1 cellular context compared by ENCODE assay signal in the genomic region with DNA sequence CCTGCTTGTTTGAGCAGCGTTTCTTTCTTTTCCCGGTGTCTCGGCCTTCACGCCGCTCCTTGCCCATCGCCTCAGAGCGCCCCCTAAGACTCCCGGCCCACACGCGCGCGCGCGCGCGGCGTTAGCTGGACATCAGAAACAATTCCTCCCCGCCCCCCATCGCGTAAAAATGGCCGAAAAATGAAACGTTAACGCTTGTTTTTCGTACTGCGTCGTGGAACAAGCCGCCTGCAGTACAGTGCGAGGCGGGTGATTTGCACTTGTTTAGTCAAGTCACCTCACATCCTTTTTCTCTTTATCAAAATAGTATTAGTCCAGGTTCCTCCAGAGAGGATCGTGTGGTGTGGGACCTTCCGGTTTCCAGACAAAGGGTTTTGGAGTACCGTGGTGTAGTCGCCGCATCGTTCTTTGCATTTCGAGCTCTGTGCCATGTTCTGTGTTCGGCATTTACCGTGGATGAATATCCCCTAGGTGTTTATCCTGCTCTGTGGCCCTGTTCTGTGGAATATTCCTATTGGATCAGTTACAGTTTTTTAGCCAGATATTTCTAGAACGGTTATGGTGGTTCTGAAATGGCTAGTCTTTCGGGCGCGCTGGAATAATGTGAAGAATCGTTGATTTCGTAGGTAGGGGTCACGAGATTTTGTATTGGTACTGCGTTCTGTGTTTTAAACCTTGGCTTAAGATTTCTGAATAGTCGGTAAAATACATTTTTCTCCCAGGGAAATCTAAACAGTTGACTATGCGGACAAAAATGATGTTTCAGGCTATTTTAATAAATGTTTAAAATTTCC.
TF ChIP-seq lines count a peak whose summit lies in the region.

No MANE protein-coding gene starts in this region.

TF ChIP-seq in HepG2, 621 proteins besides CTCF, POLR2A, EP300 and RAD21 (continued from another document and continues in another):
- TF ChIP-seq, protein P1, sequence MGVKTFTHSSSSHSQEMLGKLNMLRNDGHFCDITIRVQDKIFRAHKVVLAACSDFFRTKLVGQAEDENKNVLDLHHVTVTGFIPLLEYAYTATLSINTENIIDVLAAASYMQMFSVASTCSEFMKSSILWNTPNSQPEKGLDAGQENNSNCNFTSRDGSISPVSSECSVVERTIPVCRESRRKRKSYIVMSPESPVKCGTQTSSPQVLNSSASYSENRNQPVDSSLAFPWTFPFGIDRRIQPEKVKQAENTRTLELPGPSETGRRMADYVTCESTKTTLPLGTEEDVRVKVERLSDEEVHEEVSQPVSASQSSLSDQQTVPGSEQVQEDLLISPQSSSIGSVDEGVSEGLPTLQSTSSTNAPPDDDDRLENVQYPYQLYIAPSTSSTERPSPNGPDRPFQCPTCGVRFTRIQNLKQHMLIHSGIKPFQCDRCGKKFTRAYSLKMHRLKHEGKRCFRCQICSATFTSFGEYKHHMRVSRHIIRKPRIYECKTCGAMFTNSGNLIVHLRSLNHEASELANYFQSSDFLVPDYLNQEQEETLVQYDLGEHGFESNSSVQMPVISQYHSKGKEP (CRISPR knock-in tag; IDR thresholded peaks at IDR 0.05), result no peak
- TF ChIP-seq MIXL1 (CRISPR knock-in tag; IDR thresholded peaks at IDR 0.05) (no peak), ETV6 (CRISPR knock-in tag; conservative IDR thresholded peaks at IDR 0.05) (no peak), SRY (CRISPR knock-in tag; IDR thresholded peaks at IDR 0.05) (no peak; the same call in 1 of the 2 replicates), ZNF354B (CRISPR knock-in tag; IDR thresholded peaks at IDR 0.05) (no peak), SOX6 (IDR thresholded peaks at IDR 0.05) (no peak), SOX6 (CRISPR knock-in tag; IDR thresholded peaks at IDR 0.05) (no peak), MBD4 (IDR thresholded peaks at IDR 0.05; ENCODE audit: borderline replicate concordance, low read length) (no peak), JARID2 (CRISPR knock-in tag; IDR thresholded peaks at IDR 0.05; ENCODE audit: insufficient replicate concordance) (no peak), JUNB (CRISPR knock-in tag; IDR thresholded peaks at IDR 0.05; ENCODE audit: borderline replicate concordance) (no peak), HOXA3 (CRISPR knock-in tag; IDR thresholded peaks at IDR 0.05) (peak; percentile 34; the same call in 1 of the 2 replicates), SSRP1 (CRISPR knock-in tag; IDR thresholded peaks at IDR 0.05) (no peak), HDAC2 (CRISPR knock-in tag; IDR thresholded peaks at IDR 0.05) (no peak), SNAI1 (CRISPR knock-in tag; IDR thresholded peaks at IDR 0.05; ENCODE audit: borderline replicate concordance) (no peak), WIZ (CRISPR knock-in tag; IDR thresholded peaks at IDR 0.05) (no peak), HMG20A (CRISPR knock-in tag; IDR thresholded peaks at IDR 0.05; ENCODE audit: borderline replicate concordance) (no peak), ZNF496 (CRISPR knock-in tag; IDR thresholded peaks at IDR 0.05; ENCODE audit: insufficient replicate concordance) (no peak), TBX2 (CRISPR knock-in tag; IDR thresholded peaks at IDR 0.05; ENCODE audit: borderline replicate concordance) (no peak), ZNF569 (CRISPR knock-in tag; IDR thresholded peaks at IDR 0.05; ENCODE audit: borderline replicate concordance) (no peak), HMG20B (CRISPR knock-in tag; conservative IDR thresholded peaks at IDR 0.05) (no peak), DPF2 (CRISPR knock-in tag; IDR thresholded peaks at IDR 0.05; ENCODE audit: borderline replicate concordance, low read depth) (no peak), KDM4B (CRISPR knock-in tag; IDR thresholded peaks at IDR 0.05) (no peak), ZNF577 (CRISPR knock-in tag; IDR thresholded peaks at IDR 0.05; ENCODE audit: borderline replicate concordance, low read depth) (no peak), SIN3B (IDR thresholded peaks at IDR 0.05; ENCODE audit: low read length) (no peak), CEBPB (IDR thresholded peaks at IDR 0.05; ENCODE audit: borderline replicate concordance, low read depth, low read length) (no peak), EEA1 (CRISPR knock-in tag; IDR thresholded peaks at IDR 0.05; ENCODE audit: borderline replicate concordance) (no peak), KLF16 (CRISPR knock-in tag; IDR thresholded peaks at IDR 0.05) (0 out of 4 replicates have a peak, but pooled peaks of 1 of the 2 experiments have one; percentile 28)
- TF ChIP-seq, protein P2, sequence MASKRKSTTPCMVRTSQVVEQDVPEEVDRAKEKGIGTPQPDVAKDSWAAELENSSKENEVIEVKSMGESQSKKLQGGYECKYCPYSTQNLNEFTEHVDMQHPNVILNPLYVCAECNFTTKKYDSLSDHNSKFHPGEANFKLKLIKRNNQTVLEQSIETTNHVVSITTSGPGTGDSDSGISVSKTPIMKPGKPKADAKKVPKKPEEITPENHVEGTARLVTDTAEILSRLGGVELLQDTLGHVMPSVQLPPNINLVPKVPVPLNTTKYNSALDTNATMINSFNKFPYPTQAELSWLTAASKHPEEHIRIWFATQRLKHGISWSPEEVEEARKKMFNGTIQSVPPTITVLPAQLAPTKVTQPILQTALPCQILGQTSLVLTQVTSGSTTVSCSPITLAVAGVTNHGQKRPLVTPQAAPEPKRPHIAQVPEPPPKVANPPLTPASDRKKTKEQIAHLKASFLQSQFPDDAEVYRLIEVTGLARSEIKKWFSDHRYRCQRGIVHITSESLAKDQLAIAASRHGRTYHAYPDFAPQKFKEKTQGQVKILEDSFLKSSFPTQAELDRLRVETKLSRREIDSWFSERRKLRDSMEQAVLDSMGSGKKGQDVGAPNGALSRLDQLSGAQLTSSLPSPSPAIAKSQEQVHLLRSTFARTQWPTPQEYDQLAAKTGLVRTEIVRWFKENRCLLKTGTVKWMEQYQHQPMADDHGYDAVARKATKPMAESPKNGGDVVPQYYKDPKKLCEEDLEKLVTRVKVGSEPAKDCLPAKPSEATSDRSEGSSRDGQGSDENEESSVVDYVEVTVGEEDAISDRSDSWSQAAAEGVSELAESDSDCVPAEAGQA (IDR thresholded peaks at IDR 0.05; ENCODE audit: low read depth), result peak; percentile 47; the same call in 1 of the 2 replicates
- TF ChIP-seq, protein P2 (CRISPR knock-in tag; IDR thresholded peaks at IDR 0.05; ENCODE audit: borderline replicate concordance), result no peak
- TF ChIP-seq, protein P3, sequence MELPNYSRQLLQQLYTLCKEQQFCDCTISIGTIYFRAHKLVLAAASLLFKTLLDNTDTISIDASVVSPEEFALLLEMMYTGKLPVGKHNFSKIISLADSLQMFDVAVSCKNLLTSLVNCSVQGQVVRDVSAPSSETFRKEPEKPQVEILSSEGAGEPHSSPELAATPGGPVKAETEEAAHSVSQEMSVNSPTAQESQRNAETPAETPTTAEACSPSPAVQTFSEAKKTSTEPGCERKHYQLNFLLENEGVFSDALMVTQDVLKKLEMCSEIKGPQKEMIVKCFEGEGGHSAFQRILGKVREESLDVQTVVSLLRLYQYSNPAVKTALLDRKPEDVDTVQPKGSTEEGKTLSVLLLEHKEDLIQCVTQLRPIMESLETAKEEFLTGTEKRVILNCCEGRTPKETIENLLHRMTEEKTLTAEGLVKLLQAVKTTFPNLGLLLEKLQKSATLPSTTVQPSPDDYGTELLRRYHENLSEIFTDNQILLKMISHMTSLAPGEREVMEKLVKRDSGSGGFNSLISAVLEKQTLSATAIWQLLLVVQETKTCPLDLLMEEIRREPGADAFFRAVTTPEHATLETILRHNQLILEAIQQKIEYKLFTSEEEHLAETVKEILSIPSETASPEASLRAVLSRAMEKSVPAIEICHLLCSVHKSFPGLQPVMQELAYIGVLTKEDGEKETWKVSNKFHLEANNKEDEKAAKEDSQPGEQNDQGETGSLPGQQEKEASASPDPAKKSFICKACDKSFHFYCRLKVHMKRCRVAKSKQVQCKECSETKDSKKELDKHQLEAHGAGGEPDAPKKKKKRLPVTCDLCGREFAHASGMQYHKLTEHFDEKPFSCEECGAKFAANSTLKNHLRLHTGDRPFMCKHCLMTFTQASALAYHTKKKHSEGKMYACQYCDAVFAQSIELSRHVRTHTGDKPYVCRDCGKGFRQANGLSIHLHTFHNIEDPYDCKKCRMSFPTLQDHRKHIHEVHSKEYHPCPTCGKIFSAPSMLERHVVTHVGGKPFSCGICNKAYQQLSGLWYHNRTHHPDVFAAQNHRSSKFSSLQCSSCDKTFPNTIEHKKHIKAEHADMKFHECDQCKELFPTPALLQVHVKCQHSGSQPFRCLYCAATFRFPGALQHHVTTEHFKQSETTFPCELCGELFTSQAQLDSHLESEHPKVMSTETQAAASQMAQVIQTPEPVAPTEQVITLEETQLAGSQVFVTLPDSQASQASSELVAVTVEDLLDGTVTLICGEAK (IDR thresholded peaks at IDR 0.05), result no peak
- TF ChIP-seq, protein P3 (CRISPR knock-in tag; IDR thresholded peaks at IDR 0.05), result no peak
- TF ChIP-seq, protein P4, sequence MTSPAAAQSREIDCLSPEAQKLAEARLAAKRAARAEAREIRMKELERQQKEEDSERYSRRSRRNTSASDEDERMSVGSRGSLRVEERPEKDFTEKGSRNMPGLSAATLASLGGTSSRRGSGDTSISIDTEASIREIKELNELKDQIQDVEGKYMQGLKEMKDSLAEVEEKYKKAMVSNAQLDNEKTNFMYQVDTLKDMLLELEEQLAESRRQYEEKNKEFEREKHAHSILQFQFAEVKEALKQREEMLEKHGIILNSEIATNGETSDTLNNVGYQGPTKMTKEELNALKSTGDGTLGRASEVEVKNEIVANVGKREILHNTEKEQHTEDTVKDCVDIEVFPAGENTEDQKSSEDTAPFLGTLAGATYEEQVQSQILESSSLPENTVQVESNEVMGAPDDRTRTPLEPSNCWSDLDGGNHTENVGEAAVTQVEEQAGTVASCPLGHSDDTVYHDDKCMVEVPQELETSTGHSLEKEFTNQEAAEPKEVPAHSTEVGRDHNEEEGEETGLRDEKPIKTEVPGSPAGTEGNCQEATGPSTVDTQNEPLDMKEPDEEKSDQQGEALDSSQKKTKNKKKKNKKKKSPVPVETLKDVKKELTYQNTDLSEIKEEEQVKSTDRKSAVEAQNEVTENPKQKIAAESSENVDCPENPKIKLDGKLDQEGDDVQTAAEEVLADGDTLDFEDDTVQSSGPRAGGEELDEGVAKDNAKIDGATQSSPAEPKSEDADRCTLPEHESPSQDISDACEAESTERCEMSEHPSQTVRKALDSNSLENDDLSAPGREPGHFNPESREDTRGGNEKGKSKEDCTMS (CRISPR knock-in tag; conservative IDR thresholded peaks at IDR 0.05), result no peak
- TF ChIP-seq, protein P5, sequence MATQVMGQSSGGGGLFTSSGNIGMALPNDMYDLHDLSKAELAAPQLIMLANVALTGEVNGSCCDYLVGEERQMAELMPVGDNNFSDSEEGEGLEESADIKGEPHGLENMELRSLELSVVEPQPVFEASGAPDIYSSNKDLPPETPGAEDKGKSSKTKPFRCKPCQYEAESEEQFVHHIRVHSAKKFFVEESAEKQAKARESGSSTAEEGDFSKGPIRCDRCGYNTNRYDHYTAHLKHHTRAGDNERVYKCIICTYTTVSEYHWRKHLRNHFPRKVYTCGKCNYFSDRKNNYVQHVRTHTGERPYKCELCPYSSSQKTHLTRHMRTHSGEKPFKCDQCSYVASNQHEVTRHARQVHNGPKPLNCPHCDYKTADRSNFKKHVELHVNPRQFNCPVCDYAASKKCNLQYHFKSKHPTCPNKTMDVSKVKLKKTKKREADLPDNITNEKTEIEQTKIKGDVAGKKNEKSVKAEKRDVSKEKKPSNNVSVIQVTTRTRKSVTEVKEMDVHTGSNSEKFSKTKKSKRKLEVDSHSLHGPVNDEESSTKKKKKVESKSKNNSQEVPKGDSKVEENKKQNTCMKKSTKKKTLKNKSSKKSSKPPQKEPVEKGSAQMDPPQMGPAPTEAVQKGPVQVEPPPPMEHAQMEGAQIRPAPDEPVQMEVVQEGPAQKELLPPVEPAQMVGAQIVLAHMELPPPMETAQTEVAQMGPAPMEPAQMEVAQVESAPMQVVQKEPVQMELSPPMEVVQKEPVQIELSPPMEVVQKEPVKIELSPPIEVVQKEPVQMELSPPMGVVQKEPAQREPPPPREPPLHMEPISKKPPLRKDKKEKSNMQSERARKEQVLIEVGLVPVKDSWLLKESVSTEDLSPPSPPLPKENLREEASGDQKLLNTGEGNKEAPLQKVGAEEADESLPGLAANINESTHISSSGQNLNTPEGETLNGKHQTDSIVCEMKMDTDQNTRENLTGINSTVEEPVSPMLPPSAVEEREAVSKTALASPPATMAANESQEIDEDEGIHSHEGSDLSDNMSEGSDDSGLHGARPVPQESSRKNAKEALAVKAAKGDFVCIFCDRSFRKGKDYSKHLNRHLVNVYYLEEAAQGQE (IDR thresholded peaks at IDR 0.05; ENCODE audit: borderline replicate concordance in 1 of 2, low read depth in 1 of 2, low read length in 2 of 2), result 0 out of 4 replicates have a peak, but pooled peaks of 1 of the 2 experiments have one; percentile 8
